Comparison of ENCODE assay signal across 12 cellular contexts in genomic region chr5:172871561-172871960, GRCh38. TPM values are rescaled to one million over a fixed set of nuclear protein-coding genes. Genes with fewer than 3 reads are reported as not detected.
DNase-seq lines count a peak whose midpoint lies in the region; ATAC-seq and TF ChIP-seq lines count a peak whose summit lies in the region.
"Had no signal": no experiment of that assay in that cellular context is flagged by ENCODE, and none has a peak within 500 bp of the region (broad histone marks: within the 10 kb centered on the region; RNA-seq: fewer than 3 reads in every experiment).

No MANE protein-coding gene starts in this region.

- no peaks in the 10 kb centered on the region for H3K9me3 ChIP-seq in body of pancreas
- H3K9me3 ChIP-seq in left lung = no peaks in the 10 kb centered on the region
- H3K9me3 ChIP-seq in spleen = no peaks in the 10 kb centered on the region

- DNase-seq in GM23338 (ENCODE audit: low spot score) (no peak), body of pancreas (no peak), left lung (no peak), spleen (peak; percentile 35), sciatic nerve (ENCODE audit: low spot score) (no peak), NCI-H526 (lab: John Stamatoyannopoulos, UW) (no peak)
- no peak for DNase-seq in stimulated activated naive CD8-positive, alpha-beta T cell treated with anti-CD3 and anti-CD28 coated beads, Interleukin-15, amount 100 ng/mL, for 72 hours
- DNase-seq: activated naive CD8-positive, alpha-beta T cell treated with anti-CD3 and anti-CD28 coated beads, Interleukin-2, amount 10 ng/mL, durations not matched to agents 7 days and 5 days; NCI-H1694; small intestine had no signal

- peaks cover 8% of the 10 kb centered on the region; the same call in 1 of the 2 replicates for H3F3A ChIP-seq in GM23338 (replicated peaks; ENCODE audit: low read depth)

- H3K4me3 ChIP-seq in GM23338 (no peak overlapping the region), body of pancreas (no peak overlapping the region), left lung (no peak overlapping the region), spleen (no peak overlapping the region)

- H3K9me2 ChIP-seq in GM23338 (ENCODE audit: insufficient read depth) = no peaks in the 10 kb centered on the region

- ATAC-seq in GM23338 (no peak), body of pancreas (no peak), left lung (no peak), sciatic nerve (no peak), GM21737 (IDR thresholded peaks at IDR 0.05; ENCODE audit: unreplicated experiment) (no peak)
- no peak for ATAC-seq in stimulated activated naive CD8-positive, alpha-beta T cell treated with anti-CD3 and anti-CD28 coated beads, Interleukin-15, amount 100 ng/mL, for 72 hours

- peaks cover 9% of the 10 kb centered on the region for H3K27me3 Mint-ChIP-seq in GM23338 (ENCODE audit: insufficient read depth, low read depth, poor library complexity)
- no peaks in the 10 kb centered on the region for H3K27me3 Mint-ChIP-seq in stimulated activated naive CD8-positive, alpha-beta T cell treated with anti-CD3 and anti-CD28 coated beads, Interleukin-15, amount 100 ng/mL, for 72 hours
- H3K27me3 Mint-ChIP-seq: activated naive CD8-positive, alpha-beta T cell treated with anti-CD3 and anti-CD28 coated beads, Interleukin-2, amount 10 ng/mL, durations not matched to agents 7 days and 5 days; IgD-negative memory B cell had no signal

- H2AFZ ChIP-seq in GM23338 = no peak overlapping the region

- H3K36me3 Mint-ChIP-seq in GM23338 (ENCODE audit: low read depth) = no peaks in the 10 kb centered on the region; the same call in 2 of the 3 replicates
- H3K36me3 Mint-ChIP-seq: IgD-negative memory B cell had no signal

- no peak overlapping the region for H3K4me2 ChIP-seq in GM23338

- peak overlapping the region; percentile 81; the same call in 1 of the 2 replicates for H3K27ac ChIP-seq in GM23338 (ENCODE audit: low read depth)
- peak overlapping the region; percentile 80 to 89 (median 87) for H3K27ac ChIP-seq in body of pancreas
- peak overlapping the region; percentile 84 to 86 for H3K27ac ChIP-seq in left lung
- peak overlapping the region; percentile 74 to 94 (median 83) for H3K27ac ChIP-seq in spleen

- H3K4me1 ChIP-seq in GM23338 (ENCODE audit: insufficient read depth) (peaks cover 64% of the 10 kb centered on the region), body of pancreas (peaks cover 78% of the 10 kb centered on the region), left lung (peaks cover 43 to 87% of the 10 kb centered on the region in 2 donors), spleen (peaks cover 58 to 100% (median 81%) of the 10 kb centered on the region in 6 donors)

- intact Hi-C loops in body of pancreas (cut with DNase I) (no loop called here), left lung (cut with DNase I) (no loop called here), spleen (cut with DNase I; ENCODE audit: low total_unique reads) (no loop called here), sciatic nerve (cut with DNase I) (no loop called here)

- no peaks in the 10 kb centered on the region for H3K9me3 Mint-ChIP-seq in GM23338
- no peaks in the 10 kb centered on the region for H3K9me3 Mint-ChIP-seq in stimulated activated naive CD8-positive, alpha-beta T cell treated with anti-CD3 and anti-CD28 coated beads, Interleukin-15, amount 100 ng/mL, for 72 hours
- H3K9me3 Mint-ChIP-seq: activated naive CD8-positive, alpha-beta T cell treated with anti-CD3 and anti-CD28 coated beads, Interleukin-2, amount 10 ng/mL, durations not matched to agents 7 days and 5 days; IgD-negative memory B cell had no signal

- no peak for TF ChIP-seq POLR2A in body of pancreas (IDR thresholded peaks at IDR 0.05)
- no peak for TF ChIP-seq POLR2A in spleen (IDR thresholded peaks at IDR 0.05)

- H3K36me3 ChIP-seq in GM23338 (ENCODE audit: insufficient read depth) = no peaks in the 10 kb centered on the region; the same call in 1 of the 2 replicates
- no peaks in the 10 kb centered on the region for H3K36me3 ChIP-seq in body of pancreas (replicated peaks in 1 of 2; ENCODE audit: insufficient read depth in 1 of 2, low read depth in 2 of 2)
- no peaks in the 10 kb centered on the region for H3K36me3 ChIP-seq in left lung
- H3K36me3 ChIP-seq in spleen = peaks cover 0 to 25% (median 0%) of the 10 kb centered on the region in 6 donors

- H3K27ac Mint-ChIP-seq in GM23338 = no peak overlapping the region
- no peak overlapping the region for H3K27ac Mint-ChIP-seq in stimulated activated naive CD8-positive, alpha-beta T cell treated with anti-CD3 and anti-CD28 coated beads, Interleukin-15, amount 100 ng/mL, for 72 hours
- H3K27ac Mint-ChIP-seq: activated naive CD8-positive, alpha-beta T cell treated with anti-CD3 and anti-CD28 coated beads, Interleukin-2, amount 10 ng/mL, durations not matched to agents 7 days and 5 days; IgD-negative memory B cell had no signal

- 68 to 98% methylated on average over 3 of the region's 3 CpGs for WGBS in body of pancreas, 2 donors
- WGBS in spleen, 5 donors = 68 to 83% (median 78%) methylated on average over 3 of the region's 3 CpGs

- H3K27me3 ChIP-seq in GM23338 (ENCODE audit: insufficient read depth) (no peaks in the 10 kb centered on the region), body of pancreas (no peaks in the 10 kb centered on the region), left lung (no peaks in the 10 kb centered on the region), spleen (replicated peaks in 1 of 7) (no peaks in the 10 kb centered on the region)

- peaks cover 66% of the 10 kb centered on the region for H3K79me2 ChIP-seq in GM23338 (replicated peaks; ENCODE audit: insufficient read depth)

- H3K4me3 Mint-ChIP-seq in GM23338 = no peak overlapping the region
- H3K4me3 Mint-ChIP-seq in stimulated activated naive CD8-positive, alpha-beta T cell treated with anti-CD3 and anti-CD28 coated beads, Interleukin-15, amount 100 ng/mL, for 72 hours = no peak overlapping the region
- H3K4me3 Mint-ChIP-seq: activated naive CD8-positive, alpha-beta T cell treated with anti-CD3 and anti-CD28 coated beads, Interleukin-2, amount 10 ng/mL, durations not matched to agents 7 days and 5 days had no signal

- no peak for TF ChIP-seq CTCF in GM23338 (conservative IDR thresholded peaks at IDR 0.05; ENCODE audit: low read depth in 2 of 2)
- TF ChIP-seq CTCF in body of pancreas (IDR thresholded peaks at IDR 0.05) = no peak
- TF ChIP-seq CTCF in left lung (IDR thresholded peaks at IDR 0.05) = no peak
- TF ChIP-seq CTCF in spleen (IDR thresholded peaks at IDR 0.05 in 8 of 11, conservative IDR thresholded peaks at IDR 0.05 in 3 of 11) = no peak

- H4K20me1 ChIP-seq in GM23338 (replicated peaks; ENCODE audit: insufficient read depth) = peaks cover 48% of the 10 kb centered on the region

- peaks cover 2% of the 10 kb centered on the region for H3K4me1 Mint-ChIP-seq in GM23338
- H3K4me1 Mint-ChIP-seq in stimulated activated naive CD8-positive, alpha-beta T cell treated with anti-CD3 and anti-CD28 coated beads, Interleukin-15, amount 100 ng/mL, for 72 hours = peaks cover 35% of the 10 kb centered on the region

RNA-seq across cellular contexts. Expression of gene ERGIC1, which starts 37.5 kb away (rescaled TPM):
- 92.2 and 99.9 TPM in 2 replicates for total RNA-seq in GM23338 (2014; rRNA removed; shearing (Covaris generic))
- polyA plus RNA-seq in GM23338 (2016; fragmentation: Nextera tagmentation; extraction: Ambion mirVana) (21.2 and 25.2 TPM in 2 replicates), spleen (10 to 100 TPM; 36.9 to 84.6 (median 46.8) TPM)
- total RNA-seq in body of pancreas (10 to 100 TPM; 46.5 to 93.1 TPM), left lung (100 to 1,000 TPM; 165 to 229 TPM), spleen (100 to 1,000 TPM in 6 of 7 donors, 10 to 100 TPM in 1; 96.6 to 166 (median 143) TPM), sciatic nerve (87.3 TPM)
